Comparison of ENCODE assay signal across 8 cellular contexts in genomic region chr19:43780706-43781525, GRCh38. TPM values are rescaled to one million over a fixed set of nuclear protein-coding genes. Genes with fewer than 3 reads are reported as not detected.
DNase-seq lines count a peak whose midpoint lies in the region; ATAC-seq lines count a peak whose summit lies in the region.

Gene KCNN4, minus strand, starts transcription at chr19:43780973. Its CDS starts 112 bp downstream, at chr19:43780861.

- peak within 1 kb of the TSS; percentile 79 for H3K4me3 Mint-ChIP-seq in dendritic cell treated with granulocyte-macrophage colony-stimulating factor and Interleukin-4, amounts not matched to agents 40 ng/mL and 50 ng/mL, for 4 days

- peaks cover 88% of the 10 kb centered on the region for H3K4me1 Mint-ChIP-seq in dendritic cell treated with granulocyte-macrophage colony-stimulating factor and Interleukin-4, amounts not matched to agents 40 ng/mL and 50 ng/mL, for 4 days (ENCODE audit: low read depth)

- no peak for ATAC-seq in HG03342 (IDR thresholded peaks at IDR 0.05; ENCODE audit: unreplicated experiment)
- no peak for ATAC-seq in GM19395 (IDR thresholded peaks at IDR 0.05; ENCODE audit: unreplicated experiment)

- no peaks in the 10 kb centered on the region for H3K9me3 Mint-ChIP-seq in dendritic cell treated with granulocyte-macrophage colony-stimulating factor and Interleukin-4, amounts not matched to agents 40 ng/mL and 50 ng/mL, for 4 days

- DNase-seq in HT1080 (ENCODE audit: low read depth) = peak; percentile 92
- peak; percentile 52 for DNase-seq in activated CD4-positive, CD25-positive, alpha-beta regulatory T cell treated with anti-CD3 and anti-CD28 coated beads, Interleukin-2, amount 50 U/mL, for 16 hours (ENCODE audit: low read depth, low spot score)
- no peak for DNase-seq in NCI-H510A (lab: John Stamatoyannopoulos, UW)

- H3K4me3 ChIP-seq in GM08714 (ENCODE audit: low read length) (peak within 1 kb of the TSS; percentile 73), skin epidermis (peak within 1 kb of the TSS; percentile 15 to 47 (median 27))

- no peaks in the 10 kb centered on the region for H3K27me3 Mint-ChIP-seq in dendritic cell treated with granulocyte-macrophage colony-stimulating factor and Interleukin-4, amounts not matched to agents 40 ng/mL and 50 ng/mL, for 4 days

- peak within 1 kb of the TSS; percentile 94 for H3K27ac Mint-ChIP-seq in dendritic cell treated with granulocyte-macrophage colony-stimulating factor and Interleukin-4, amounts not matched to agents 40 ng/mL and 50 ng/mL, for 4 days

- H3K27ac ChIP-seq in skin epidermis = peak within 1 kb of the TSS in 20 of 21 experiments; percentile 18 to 86 (median 72)

- intact Hi-C loops in dendritic cell treated with granulocyte-macrophage colony-stimulating factor and Interleukin-4, amounts not matched to agents 40 ng/mL and 50 ng/mL, for 4 days (cut with micrococcal nuclease) = loop anchor here (10.0 kb wide), 1 partner anchor 116 kb away; no protein-coding TSS in a partner anchor

- peaks cover 5% of the 10 kb centered on the region for H3K36me3 Mint-ChIP-seq in dendritic cell treated with granulocyte-macrophage colony-stimulating factor and Interleukin-4, amounts not matched to agents 40 ng/mL and 50 ng/mL, for 4 days (ENCODE audit: low read depth)

RNA-seq across cellular contexts. Expression of gene KCNN4, which starts in this region (rescaled TPM):
- 108 and 120 TPM in 2 replicates for total RNA-seq in HT1080 (2014; rRNA removed; shearing (Covaris generic))
- polyA plus RNA-seq in HT1080 (2015; cell fraction: cytosol; rRNA removed) = 97.7 and 101 TPM in 2 replicates
- 290 and 312 TPM in 2 replicates for polyA plus RNA-seq in HT1080 (2015; cell fraction: nucleus; rRNA removed)
